Comparison of ENCODE assay signal across 1 cellular context in the genomic region with DNA sequence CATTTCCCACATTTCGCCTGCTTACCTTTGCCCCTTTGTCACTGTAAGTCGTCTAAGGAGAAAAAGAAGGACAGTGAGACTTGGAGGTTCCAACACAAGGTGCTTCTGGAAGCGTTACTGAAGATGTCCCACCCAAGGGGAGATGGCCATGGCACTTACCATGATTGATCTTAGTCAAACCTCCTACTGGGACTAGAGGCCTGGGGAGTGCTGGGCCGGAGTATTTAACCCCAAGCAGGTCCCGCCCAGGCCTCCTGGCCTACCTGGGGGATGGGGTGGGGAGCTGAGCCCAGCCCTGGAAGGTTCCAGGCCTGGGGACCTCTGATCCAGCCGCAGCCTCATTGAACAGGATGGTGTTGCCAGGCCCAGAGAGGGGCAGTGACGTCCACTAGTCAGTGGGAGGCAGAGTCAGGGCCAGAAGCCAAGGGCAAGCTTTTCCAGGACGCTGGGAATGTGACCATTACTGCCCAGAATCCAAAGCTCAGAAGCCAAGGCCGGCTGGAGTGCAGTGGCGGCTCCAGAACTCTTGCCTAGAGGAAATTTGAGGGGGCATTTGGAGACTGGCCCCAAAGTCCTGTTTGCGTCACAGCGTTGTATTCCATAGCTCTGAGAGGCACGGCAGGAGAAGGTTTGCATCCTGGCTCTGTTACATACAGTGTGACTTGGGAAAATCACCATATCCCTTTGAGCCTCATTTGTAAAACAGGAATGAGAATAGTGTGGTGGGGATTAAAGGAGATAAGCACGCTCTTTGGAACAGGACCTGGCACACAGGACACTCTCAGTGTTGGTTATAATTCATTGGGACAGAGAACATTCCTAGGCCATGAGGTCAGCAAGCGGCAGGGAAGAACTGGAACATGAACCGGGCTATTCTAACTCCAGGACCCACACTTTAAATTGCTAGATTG.
TF ChIP-seq lines count a peak whose summit lies in the region.

TSS of gene HPD (minus strand) at position 198 of the 911 bp plus-strand sequence. CDS start at position 162, 36 bp downstream.

TF ChIP-seq in HepG2, 621 proteins besides CTCF, POLR2A, EP300 and RAD21 (continued from another document and continues in another):
- TF ChIP-seq, protein P1, sequence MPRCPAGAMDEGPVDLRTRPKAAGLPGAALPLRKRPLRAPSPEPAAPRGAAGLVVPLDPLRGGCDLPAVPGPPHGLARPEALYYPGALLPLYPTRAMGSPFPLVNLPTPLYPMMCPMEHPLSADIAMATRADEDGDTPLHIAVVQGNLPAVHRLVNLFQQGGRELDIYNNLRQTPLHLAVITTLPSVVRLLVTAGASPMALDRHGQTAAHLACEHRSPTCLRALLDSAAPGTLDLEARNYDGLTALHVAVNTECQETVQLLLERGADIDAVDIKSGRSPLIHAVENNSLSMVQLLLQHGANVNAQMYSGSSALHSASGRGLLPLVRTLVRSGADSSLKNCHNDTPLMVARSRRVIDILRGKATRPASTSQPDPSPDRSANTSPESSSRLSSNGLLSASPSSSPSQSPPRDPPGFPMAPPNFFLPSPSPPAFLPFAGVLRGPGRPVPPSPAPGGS (CRISPR knock-in tag; IDR thresholded peaks at IDR 0.05), result peak; percentile 54; the same call in 1 of the 2 replicates
- TF ChIP-seq, protein P2, sequence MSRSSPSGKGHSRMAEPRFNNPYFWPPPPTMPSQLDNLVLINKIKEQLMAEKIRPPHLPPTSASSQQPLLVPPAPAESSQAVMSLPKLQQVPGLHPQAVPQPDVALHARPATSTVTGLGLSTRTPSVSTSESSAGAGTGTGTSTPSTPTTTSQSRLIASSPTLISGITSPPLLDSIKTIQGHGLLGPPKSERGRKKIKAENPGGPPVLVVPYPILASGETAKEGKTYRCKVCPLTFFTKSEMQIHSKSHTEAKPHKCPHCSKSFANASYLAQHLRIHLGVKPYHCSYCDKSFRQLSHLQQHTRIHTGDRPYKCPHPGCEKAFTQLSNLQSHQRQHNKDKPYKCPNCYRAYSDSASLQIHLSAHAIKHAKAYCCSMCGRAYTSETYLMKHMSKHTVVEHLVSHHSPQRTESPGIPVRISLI (CRISPR knock-in tag; IDR thresholded peaks at IDR 0.05; ENCODE audit: borderline replicate concordance), result no peak
- peak; percentile 58; the same call in 1 of the 2 replicates for TF ChIP-seq ZNF816 (CRISPR knock-in tag; IDR thresholded peaks at IDR 0.05; ENCODE audit: borderline replicate concordance)
- peak; percentile 81 for TF ChIP-seq NCOR1 (IDR thresholded peaks at IDR 0.05; ENCODE audit: borderline replicate concordance, low read length)
- 0 out of 2 replicates have a peak, but pooled peaks have one; percentile 29 for TF ChIP-seq KAT8 (CRISPR knock-in tag; IDR thresholded peaks at IDR 0.05)
- TF ChIP-seq HOXA3 (CRISPR knock-in tag; IDR thresholded peaks at IDR 0.05), result peak; percentile 78; the same call in 1 of the 2 replicates
- no peak for TF ChIP-seq GPN1 (CRISPR knock-in tag; IDR thresholded peaks at IDR 0.05; ENCODE audit: borderline replicate concordance)
- TF ChIP-seq STAG1 (CRISPR knock-in tag; IDR thresholded peaks at IDR 0.05), result no peak; the same call in 1 of the 2 replicates
- TF ChIP-seq ZHX1 (CRISPR knock-in tag; IDR thresholded peaks at IDR 0.05; ENCODE audit: low read depth), result peak; percentile 43
- TF ChIP-seq, protein P3, sequence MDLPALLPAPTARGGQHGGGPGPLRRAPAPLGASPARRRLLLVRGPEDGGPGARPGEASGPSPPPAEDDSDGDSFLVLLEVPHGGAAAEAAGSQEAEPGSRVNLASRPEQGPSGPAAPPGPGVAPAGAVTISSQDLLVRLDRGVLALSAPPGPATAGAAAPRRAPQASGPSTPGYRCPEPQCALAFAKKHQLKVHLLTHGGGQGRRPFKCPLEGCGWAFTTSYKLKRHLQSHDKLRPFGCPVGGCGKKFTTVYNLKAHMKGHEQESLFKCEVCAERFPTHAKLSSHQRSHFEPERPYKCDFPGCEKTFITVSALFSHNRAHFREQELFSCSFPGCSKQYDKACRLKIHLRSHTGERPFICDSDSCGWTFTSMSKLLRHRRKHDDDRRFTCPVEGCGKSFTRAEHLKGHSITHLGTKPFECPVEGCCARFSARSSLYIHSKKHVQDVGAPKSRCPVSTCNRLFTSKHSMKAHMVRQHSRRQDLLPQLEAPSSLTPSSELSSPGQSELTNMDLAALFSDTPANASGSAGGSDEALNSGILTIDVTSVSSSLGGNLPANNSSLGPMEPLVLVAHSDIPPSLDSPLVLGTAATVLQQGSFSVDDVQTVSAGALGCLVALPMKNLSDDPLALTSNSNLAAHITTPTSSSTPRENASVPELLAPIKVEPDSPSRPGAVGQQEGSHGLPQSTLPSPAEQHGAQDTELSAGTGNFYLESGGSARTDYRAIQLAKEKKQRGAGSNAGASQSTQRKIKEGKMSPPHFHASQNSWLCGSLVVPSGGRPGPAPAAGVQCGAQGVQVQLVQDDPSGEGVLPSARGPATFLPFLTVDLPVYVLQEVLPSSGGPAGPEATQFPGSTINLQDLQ (CRISPR knock-in tag; IDR thresholded peaks at IDR 0.05), result 0 out of 2 replicates have a peak, but pooled peaks have one; percentile 48
- peak; percentile 75; the same call in 1 of the 2 replicates for TF ChIP-seq THAP9 (CRISPR knock-in tag; IDR thresholded peaks at IDR 0.05; ENCODE audit: borderline replicate concordance)
- TF ChIP-seq PTBP1 (IDR thresholded peaks at IDR 0.05; ENCODE audit: low read depth, low read length, poor library complexity, severe bottlenecking), result peak; percentile 39
- TF ChIP-seq, protein P4, sequence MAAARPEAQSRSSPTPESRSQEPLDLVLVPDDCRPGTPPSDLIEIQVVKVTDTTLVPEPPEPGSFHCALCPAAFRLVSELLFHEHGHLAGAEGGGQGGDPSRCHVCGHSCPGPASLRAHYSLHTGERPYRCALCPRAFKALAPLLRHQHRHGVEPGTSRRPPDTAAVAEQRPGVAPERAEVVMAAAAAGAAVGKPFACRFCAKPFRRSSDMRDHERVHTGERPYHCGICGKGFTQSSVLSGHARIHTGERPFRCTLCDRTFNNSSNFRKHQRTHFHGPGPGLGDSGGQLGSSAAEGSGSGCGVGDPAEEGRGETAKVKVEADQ (CRISPR knock-in tag; IDR thresholded peaks at IDR 0.05; ENCODE audit: borderline replicate concordance), result peak; percentile 60; the same call in 1 of the 2 replicates
- TF ChIP-seq, protein P5, sequence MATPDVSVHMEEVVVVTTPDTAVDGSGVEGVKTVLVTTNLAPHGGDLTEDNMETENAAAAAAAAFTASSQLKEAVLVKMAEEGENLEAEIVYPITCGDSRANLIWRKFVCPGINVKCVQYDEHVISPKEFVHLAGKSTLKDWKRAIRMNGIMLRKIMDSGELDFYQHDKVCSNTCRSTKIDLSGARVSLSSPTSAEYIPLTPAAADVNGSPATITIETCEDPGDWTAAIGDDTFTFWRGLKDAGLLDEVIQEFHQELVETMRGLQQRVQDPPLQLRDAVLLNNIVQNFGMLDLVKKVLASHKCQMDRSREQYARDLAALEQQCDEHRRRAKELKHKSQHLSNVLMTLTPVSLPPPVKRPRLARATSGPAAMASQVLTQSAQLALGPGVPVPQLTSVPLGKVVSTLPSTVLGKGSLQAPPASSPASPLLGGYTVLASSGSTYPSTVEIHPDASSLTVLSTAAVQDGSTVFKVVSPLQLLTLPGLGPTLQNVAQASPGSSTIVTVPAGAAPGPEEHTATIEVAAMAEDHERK (CRISPR knock-in tag; IDR thresholded peaks at IDR 0.05; ENCODE audit: low read depth), result no peak
- no peak for TF ChIP-seq HOXA7 (CRISPR knock-in tag; IDR thresholded peaks at IDR 0.05)
- TF ChIP-seq, protein P6, sequence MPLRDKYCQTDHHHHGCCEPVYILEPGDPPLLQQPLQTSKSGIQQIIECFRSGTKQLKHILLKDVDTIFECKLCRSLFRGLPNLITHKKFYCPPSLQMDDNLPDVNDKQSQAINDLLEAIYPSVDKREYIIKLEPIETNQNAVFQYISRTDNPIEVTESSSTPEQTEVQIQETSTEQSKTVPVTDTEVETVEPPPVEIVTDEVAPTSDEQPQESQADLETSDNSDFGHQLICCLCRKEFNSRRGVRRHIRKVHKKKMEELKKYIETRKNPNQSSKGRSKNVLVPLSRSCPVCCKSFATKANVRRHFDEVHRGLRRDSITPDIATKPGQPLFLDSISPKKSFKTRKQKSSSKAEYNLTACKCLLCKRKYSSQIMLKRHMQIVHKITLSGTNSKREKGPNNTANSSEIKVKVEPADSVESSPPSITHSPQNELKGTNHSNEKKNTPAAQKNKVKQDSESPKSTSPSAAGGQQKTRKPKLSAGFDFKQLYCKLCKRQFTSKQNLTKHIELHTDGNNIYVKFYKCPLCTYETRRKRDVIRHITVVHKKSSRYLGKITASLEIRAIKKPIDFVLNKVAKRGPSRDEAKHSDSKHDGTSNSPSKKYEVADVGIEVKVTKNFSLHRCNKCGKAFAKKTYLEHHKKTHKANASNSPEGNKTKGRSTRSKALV (CRISPR knock-in tag; IDR thresholded peaks at IDR 0.05), result 0 out of 2 replicates have a peak, but pooled peaks have one; percentile 67
- TF ChIP-seq ZNF234 (CRISPR knock-in tag; conservative IDR thresholded peaks at IDR 0.05), result no peak
- TF ChIP-seq MEIS2 (CRISPR knock-in tag; IDR thresholded peaks at IDR 0.05), result no peak
- no peak for TF ChIP-seq ZNF850 (CRISPR knock-in tag; conservative IDR thresholded peaks at IDR 0.05)
- no peak for TF ChIP-seq DNMT1 (CRISPR knock-in tag; IDR thresholded peaks at IDR 0.05)
- TF ChIP-seq ZFX (CRISPR knock-in tag; IDR thresholded peaks at IDR 0.05; ENCODE audit: low read depth), result peak; percentile 89
- 0 out of 2 replicates have a peak, but pooled peaks have one; percentile 49 for TF ChIP-seq ZNF547 (CRISPR knock-in tag; IDR thresholded peaks at IDR 0.05)
- TF ChIP-seq ZMYM3 (CRISPR knock-in tag; IDR thresholded peaks at IDR 0.05), result peak; percentile 87
- peak; percentile 23 for TF ChIP-seq CCDC6 (CRISPR knock-in tag; IDR thresholded peaks at IDR 0.05)
- peak; percentile 66 for TF ChIP-seq RBM22 (optimal IDR thresholded peaks at IDR 0.05; ENCODE audit: low read length)
- peak; percentile 15; the same call in 1 of the 2 replicates for TF ChIP-seq CEBPB (IDR thresholded peaks at IDR 0.05; ENCODE audit: borderline replicate concordance, low read depth, low read length)
- TF ChIP-seq ZNF883 (CRISPR knock-in tag; IDR thresholded peaks at IDR 0.05; ENCODE audit: not compliant biosample characterization), result peak; percentile 55
- TF ChIP-seq ZNF644 (CRISPR knock-in tag; IDR thresholded peaks at IDR 0.05; ENCODE audit: low read depth), result peak; percentile 66; the same call in 1 of the 2 replicates
- peak; percentile 29; the same call in 1 of the 2 replicates for TF ChIP-seq AHR (CRISPR knock-in tag; IDR thresholded peaks at IDR 0.05)
- peak; percentile 52 for TF ChIP-seq KDM2A (CRISPR knock-in tag; IDR thresholded peaks at IDR 0.05; ENCODE audit: borderline replicate concordance, low read depth)
- TF ChIP-seq XRCC5 (optimal IDR thresholded peaks at IDR 0.05; ENCODE audit: low read length), result peak; percentile 61
- peak; percentile 12; the same call in 1 of the 2 replicates for TF ChIP-seq ZNF160 (CRISPR knock-in tag; IDR thresholded peaks at IDR 0.05)
- peak; percentile 42; the same call in 1 of the 2 replicates for TF ChIP-seq GFI1 (CRISPR knock-in tag; IDR thresholded peaks at IDR 0.05; ENCODE audit: borderline replicate concordance)
- TF ChIP-seq HOXA5 (CRISPR knock-in tag; IDR thresholded peaks at IDR 0.05), result peak; percentile 78; the same call in 1 of the 2 replicates
- 0 out of 2 replicates have a peak, but pooled peaks have one; percentile 34 for TF ChIP-seq CC2D1A (CRISPR knock-in tag; IDR thresholded peaks at IDR 0.05)
- TF ChIP-seq HES4 (CRISPR knock-in tag; IDR thresholded peaks at IDR 0.05; ENCODE audit: borderline replicate concordance), result 0 out of 2 replicates have a peak, but pooled peaks have one; percentile 68
- peak; percentile 55; the same call in 1 of the 2 replicates for TF ChIP-seq THAP11 (CRISPR knock-in tag; IDR thresholded peaks at IDR 0.05)
- peak; percentile 79 for TF ChIP-seq YEATS2 (CRISPR knock-in tag; IDR thresholded peaks at IDR 0.05; ENCODE audit: borderline replicate concordance)
